Comparison of ENCODE assay signal across 9 cellular contexts in the genomic region with DNA sequence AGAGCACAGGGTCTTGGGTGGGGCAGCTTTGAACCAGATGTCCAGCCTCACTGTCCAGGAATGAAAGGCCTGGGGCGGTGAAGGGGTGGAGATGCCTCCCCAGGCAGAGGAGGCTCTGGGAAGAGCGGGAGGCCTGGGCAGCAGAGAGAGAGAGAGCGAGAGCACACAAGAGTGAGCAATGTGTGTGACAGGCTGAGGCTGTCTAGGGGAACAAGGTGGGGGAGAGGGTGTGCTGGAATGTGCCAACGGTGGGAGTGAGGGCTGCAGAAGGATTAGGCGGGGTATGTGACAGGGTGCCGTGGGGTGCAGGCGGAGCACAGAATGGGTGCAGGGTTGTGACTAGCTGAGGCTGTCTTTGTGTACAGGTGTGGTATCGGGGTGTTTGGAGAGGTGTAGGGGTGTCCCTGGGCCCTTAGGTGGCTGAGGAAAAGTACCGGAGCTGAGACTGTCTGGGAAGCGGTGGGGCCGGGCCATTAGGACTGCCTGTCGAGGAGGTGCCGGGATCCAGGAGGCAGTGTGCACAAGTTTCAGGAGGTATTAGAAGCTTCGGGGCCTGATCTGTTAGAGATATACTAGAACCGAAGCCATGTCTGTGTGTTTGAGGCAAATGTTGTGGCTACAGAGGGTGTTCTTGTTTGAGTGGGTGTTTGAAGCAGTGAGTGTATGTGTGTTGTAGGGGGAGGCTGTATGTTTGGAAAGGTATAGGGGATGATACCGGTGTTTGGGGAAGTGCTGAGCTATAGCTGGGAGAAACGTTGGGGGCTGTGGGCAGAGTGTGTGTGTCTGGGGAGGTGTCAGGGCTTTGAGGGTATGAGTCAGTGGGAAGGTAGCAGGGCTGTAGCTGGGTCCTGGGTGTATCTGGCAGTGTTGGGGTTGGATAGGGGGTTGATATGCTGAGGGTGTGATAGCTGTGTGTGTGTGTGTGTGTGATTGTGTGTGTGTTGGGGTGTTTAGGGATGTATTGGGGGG. TPM values are rescaled to one million over a fixed set of nuclear protein-coding genes. Genes with fewer than 3 reads are reported as not detected.
DNase-seq lines count a peak whose midpoint lies in the region; ATAC-seq and TF ChIP-seq lines count a peak whose summit lies in the region.
"Had no signal": no experiment of that assay in that cellular context is flagged by ENCODE, and none has a peak within 500 bp of the region (broad histone marks: within the 10 kb centered on the region; RNA-seq: fewer than 3 reads in every experiment).

No MANE protein-coding gene starts in this region.

- peaks cover 23% of the 10 kb centered on the region for H3K4me1 Mint-ChIP-seq in GM23338

- H3F3A ChIP-seq in GM23338 (replicated peaks; ENCODE audit: low read depth) = no peaks in the 10 kb centered on the region; the same call in 1 of the 2 replicates

- no peak for TF ChIP-seq CTCF in GM23338 (conservative IDR thresholded peaks at IDR 0.05; ENCODE audit: low read depth in 2 of 2)
- TF ChIP-seq CTCF in foreskin fibroblast (IDR thresholded peaks at IDR 0.05; ENCODE audit: low read depth, low read length) = no peak
- no peak for TF ChIP-seq CTCF in gastrocnemius medialis (IDR thresholded peaks at IDR 0.05 in 4 of 5, conservative IDR thresholded peaks at IDR 0.05 in 1 of 5)

- no peak overlapping the region for H3K4me3 Mint-ChIP-seq in GM23338

- intact Hi-C loops in gastrocnemius medialis (cut with DNase I; ENCODE audit: low total_unique reads) = no loop called here

- peaks cover 69% of the 10 kb centered on the region for H3K4me1 ChIP-seq in GM23338 (ENCODE audit: insufficient read depth)
- peaks cover 99 to 100% of the 10 kb centered on the region in 2 donors for H3K4me1 ChIP-seq in gastrocnemius medialis

- H2AFZ ChIP-seq in GM23338 = no peak overlapping the region

- peak overlapping the region; percentile 86 for H3K4me2 ChIP-seq in GM23338

- H3K4me3 ChIP-seq in GM23338 (peak overlapping the region; percentile 56; the same call in 1 of the 2 replicates), foreskin fibroblast (ENCODE audit: low read depth in 1 of 2, low read length in 2 of 2) (peak overlapping the region; percentile 13 to 44), gastrocnemius medialis (peak overlapping the region in 1 of 4 donors; percentile 16)

- peaks cover 52% of the 10 kb centered on the region for H3K79me2 ChIP-seq in GM23338 (replicated peaks; ENCODE audit: insufficient read depth)

- peaks cover 2% of the 10 kb centered on the region for H4K20me1 ChIP-seq in GM23338 (replicated peaks; ENCODE audit: insufficient read depth)

- no peaks in the 10 kb centered on the region for H3K9me2 ChIP-seq in GM23338 (ENCODE audit: insufficient read depth)

- peaks cover 5% of the 10 kb centered on the region for H3K27me3 Mint-ChIP-seq in GM23338 (ENCODE audit: insufficient read depth, low read depth, poor library complexity)

- H3K36me3 ChIP-seq in GM23338 (ENCODE audit: insufficient read depth) = no peaks in the 10 kb centered on the region
- no peaks in the 10 kb centered on the region for H3K36me3 ChIP-seq in gastrocnemius medialis

- no peaks in the 10 kb centered on the region for H3K9me3 ChIP-seq in gastrocnemius medialis

- in situ Hi-C loops in gastrocnemius medialis (cut with MboI; ENCODE audit: low sequenced_read_pairs in 4 of 4) = no loop called here

- no peak for ATAC-seq in GM23338
- ATAC-seq in SK-N-SH treated with all-trans-retinoic acid at 6 μM for 48 hours = peak; percentile 11; the same call in 1 of the 3 replicates
- ATAC-seq in gastrocnemius medialis = peak in 1 of 2 donors; percentile 31
- ATAC-seq in HG03457 (IDR thresholded peaks at IDR 0.05; ENCODE audit: unreplicated experiment) = no peak
- ATAC-seq in GM19351 (IDR thresholded peaks at IDR 0.05; ENCODE audit: unreplicated experiment) = no peak
- no peak for ATAC-seq in GM18505 (IDR thresholded peaks at IDR 0.05; ENCODE audit: unreplicated experiment)
- no peak for ATAC-seq in GM18520 (IDR thresholded peaks at IDR 0.05; ENCODE audit: unreplicated experiment)

- H3K27ac ChIP-seq in GM23338 (ENCODE audit: low read depth) (0 out of 2 replicates have a peak overlapping the region, but pooled peaks have one; percentile 32), gastrocnemius medialis (peak overlapping the region; percentile 97 to 100 (median 100))

- TF ChIP-seq POLR2A in gastrocnemius medialis (IDR thresholded peaks at IDR 0.05) (no peak), GM18505 (IDR thresholded peaks at IDR 0.05; ENCODE audit: borderline replicate concordance, extremely low read depth, insufficient read depth, insufficient read length) (no peak)

- no peak overlapping the region for H3K27ac Mint-ChIP-seq in GM23338

- H3K9me3 Mint-ChIP-seq in GM23338 = no peaks in the 10 kb centered on the region

- no peaks in the 10 kb centered on the region for H3K36me3 Mint-ChIP-seq in GM23338 (ENCODE audit: low read depth)

- no peaks in the 10 kb centered on the region for H3K27me3 ChIP-seq in GM23338 (ENCODE audit: insufficient read depth)
- no peaks in the 10 kb centered on the region for H3K27me3 ChIP-seq in gastrocnemius medialis

- DNase-seq in GM23338 (ENCODE audit: low spot score) (no peak), foreskin fibroblast (peak; percentile 63 to 90), gastrocnemius medialis (no peak)

TF ChIP-seq in SK-N-SH treated with all-trans-retinoic acid at 6 μM for 48 hours, 23 proteins besides CTCF, POLR2A, EP300 and RAD21:
- TF ChIP-seq, protein P1, sequence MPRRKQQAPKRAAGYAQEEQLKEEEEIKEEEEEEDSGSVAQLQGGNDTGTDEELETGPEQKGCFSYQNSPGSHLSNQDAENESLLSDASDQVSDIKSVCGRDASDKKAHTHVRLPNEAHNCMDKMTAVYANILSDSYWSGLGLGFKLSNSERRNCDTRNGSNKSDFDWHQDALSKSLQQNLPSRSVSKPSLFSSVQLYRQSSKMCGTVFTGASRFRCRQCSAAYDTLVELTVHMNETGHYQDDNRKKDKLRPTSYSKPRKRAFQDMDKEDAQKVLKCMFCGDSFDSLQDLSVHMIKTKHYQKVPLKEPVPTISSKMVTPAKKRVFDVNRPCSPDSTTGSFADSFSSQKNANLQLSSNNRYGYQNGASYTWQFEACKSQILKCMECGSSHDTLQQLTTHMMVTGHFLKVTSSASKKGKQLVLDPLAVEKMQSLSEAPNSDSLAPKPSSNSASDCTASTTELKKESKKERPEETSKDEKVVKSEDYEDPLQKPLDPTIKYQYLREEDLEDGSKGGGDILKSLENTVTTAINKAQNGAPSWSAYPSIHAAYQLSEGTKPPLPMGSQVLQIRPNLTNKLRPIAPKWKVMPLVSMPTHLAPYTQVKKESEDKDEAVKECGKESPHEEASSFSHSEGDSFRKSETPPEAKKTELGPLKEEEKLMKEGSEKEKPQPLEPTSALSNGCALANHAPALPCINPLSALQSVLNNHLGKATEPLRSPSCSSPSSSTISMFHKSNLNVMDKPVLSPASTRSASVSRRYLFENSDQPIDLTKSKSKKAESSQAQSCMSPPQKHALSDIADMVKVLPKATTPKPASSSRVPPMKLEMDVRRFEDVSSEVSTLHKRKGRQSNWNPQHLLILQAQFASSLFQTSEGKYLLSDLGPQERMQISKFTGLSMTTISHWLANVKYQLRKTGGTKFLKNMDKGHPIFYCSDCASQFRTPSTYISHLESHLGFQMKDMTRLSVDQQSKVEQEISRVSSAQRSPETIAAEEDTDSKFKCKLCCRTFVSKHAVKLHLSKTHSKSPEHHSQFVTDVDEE (CRISPR knock-in tag; IDR thresholded peaks at IDR 0.05) = no peak
- TF ChIP-seq, protein P2, sequence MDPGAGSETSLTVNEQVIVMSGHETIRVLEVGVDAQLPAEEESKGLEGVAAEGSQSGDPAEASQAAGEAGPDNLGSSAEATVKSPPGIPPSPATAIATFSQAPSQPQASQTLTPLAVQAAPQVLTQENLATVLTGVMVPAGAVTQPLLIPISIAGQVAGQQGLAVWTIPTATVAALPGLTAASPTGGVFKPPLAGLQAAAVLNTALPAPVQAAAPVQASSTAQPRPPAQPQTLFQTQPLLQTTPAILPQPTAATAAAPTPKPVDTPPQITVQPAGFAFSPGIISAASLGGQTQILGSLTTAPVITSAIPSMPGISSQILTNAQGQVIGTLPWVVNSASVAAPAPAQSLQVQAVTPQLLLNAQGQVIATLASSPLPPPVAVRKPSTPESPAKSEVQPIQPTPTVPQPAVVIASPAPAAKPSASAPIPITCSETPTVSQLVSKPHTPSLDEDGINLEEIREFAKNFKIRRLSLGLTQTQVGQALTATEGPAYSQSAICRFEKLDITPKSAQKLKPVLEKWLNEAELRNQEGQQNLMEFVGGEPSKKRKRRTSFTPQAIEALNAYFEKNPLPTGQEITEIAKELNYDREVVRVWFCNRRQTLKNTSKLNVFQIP (CRISPR knock-in tag; IDR thresholded peaks at IDR 0.05; ENCODE audit: borderline replicate concordance, low read depth) = no peak

RNA-seq across cellular contexts. Expression of a gene that starts 9.1 kb away (rescaled TPM):
- total RNA-seq in GM23338 (2014; rRNA removed; shearing (Covaris generic)) = 19.1 and 22.2 TPM in 2 replicates
- 6.8 and 8.3 TPM in 2 replicates for polyA plus RNA-seq in GM23338 (2016; fragmentation: Nextera tagmentation; extraction: Ambion mirVana)
- total RNA-seq in gastrocnemius medialis = 10 to 100 TPM; 22.2 to 57.9 (median 35.2) TPM

RNA-seq across cellular contexts. Expression of a gene that starts 40.2 kb away (rescaled TPM):
- total RNA-seq in GM23338 (2014; rRNA removed; shearing (Covaris generic)) = 0.16 and 0.56 TPM in 2 replicates
- 0.42 and 0.53 TPM in 2 replicates for polyA plus RNA-seq in GM23338 (2016; fragmentation: Nextera tagmentation; extraction: Ambion mirVana)
- total RNA-seq in gastrocnemius medialis = 1 to 10 TPM; 1.3 to 5.8 (median 4.7) TPM
- total RNA-seq: LHCN-M2 had no signal

Comparison
In these comparisons a context has a peak if more than half of its experiments do, and no peak if none do; other contexts are left out.
1. DNase-seq: peak in foreskin fibroblast (2 of 2); none in GM23338 (single experiment) and gastrocnemius medialis (0 of 2).